In genomic region chr2:236862961-236863728, GRCh38 we compare ENCODE assay signal across 10 cellular contexts.
DNase-seq lines count a peak whose midpoint lies in the region; ATAC-seq, FAIRE-seq and TF ChIP-seq lines count a peak whose summit lies in the region.
"Had no signal": no experiment of that assay in that cellular context is flagged by ENCODE, and none has a peak within 500 bp of the region (broad histone marks: within the 10 kb centered on the region; RNA-seq: fewer than 3 reads in every experiment).

No MANE protein-coding gene starts in this region.

- DNase-seq in AG10803 (ENCODE audit: low read depth) (peak; percentile 98), LHCN-M2 (ENCODE audit: low read depth) (peak; percentile 23), foreskin melanocyte (peak; percentile 24), NCI-H2171 (lab: John Stamatoyannopoulos, UW) (no peak), NCI-H1930 (lab: John Stamatoyannopoulos, UW) (no peak), urothelium cell line (ENCODE audit: low spot score) (no peak)
- no peak for DNase-seq in effector memory CD4-positive, alpha-beta T cell

- ATAC-seq in GM21619 (IDR thresholded peaks at IDR 0.05; ENCODE audit: unreplicated experiment) = peak; percentile 94

- no peak for TF ChIP-seq CTCF in AG10803 (conservative IDR thresholded peaks at IDR 0.05; ENCODE audit: low read length)

- H3K27me3 ChIP-seq in effector memory CD4-positive, alpha-beta T cell (replicated peaks; ENCODE audit: control insufficient read depth, insufficient read depth, low read length, poor library complexity, severe bottlenecking) = no peaks in the 10 kb centered on the region
- H3K27me3 ChIP-seq: tibial artery had no signal

- no peaks in the 10 kb centered on the region for H3K4me1 ChIP-seq in effector memory CD4-positive, alpha-beta T cell (ENCODE audit: control insufficient read depth, insufficient read depth, low read length, poor library complexity, severe bottlenecking)
- H3K4me1 ChIP-seq: tibial artery had no signal

- no peak overlapping the region for H3K4me3 ChIP-seq in AG10803 (ENCODE audit: low read length)
- H3K4me3 ChIP-seq in effector memory CD4-positive, alpha-beta T cell (ENCODE audit: insufficient read depth, low read depth, low read length, poor library complexity, severe bottlenecking) = no peak overlapping the region
- H3K4me3 ChIP-seq: tibial artery had no signal

- no peak for FAIRE-seq in urothelium cell line (lab: Jason Lieb, UNC)
- FAIRE-seq: colon had no signal

- H3K36me3 ChIP-seq in effector memory CD4-positive, alpha-beta T cell (ENCODE audit: control insufficient read depth, insufficient read depth, low read length) = no peaks in the 10 kb centered on the region
- H3K36me3 ChIP-seq: tibial artery had no signal

- no peaks in the 10 kb centered on the region for H3K9me3 ChIP-seq in effector memory CD4-positive, alpha-beta T cell (ENCODE audit: control insufficient read depth, low read length)

- no peak overlapping the region for H3K27ac ChIP-seq in effector memory CD4-positive, alpha-beta T cell (ENCODE audit: insufficient read depth, low read length, poor library complexity, severe bottlenecking)
- H3K27ac ChIP-seq: tibial artery had no signal

Comparison
In these comparisons a context has a peak if more than half of its experiments do, and no peak if none do; other contexts are left out.
1. DNase-seq: peak in AG10803 (single experiment), LHCN-M2 (single experiment) and foreskin melanocyte (single experiment); none in NCI-H2171 (single experiment), NCI-H1930 (0 of 2), urothelium cell line (single experiment) and effector memory CD4-positive, alpha-beta T cell (0 of 3).